In the genomic region with DNA sequence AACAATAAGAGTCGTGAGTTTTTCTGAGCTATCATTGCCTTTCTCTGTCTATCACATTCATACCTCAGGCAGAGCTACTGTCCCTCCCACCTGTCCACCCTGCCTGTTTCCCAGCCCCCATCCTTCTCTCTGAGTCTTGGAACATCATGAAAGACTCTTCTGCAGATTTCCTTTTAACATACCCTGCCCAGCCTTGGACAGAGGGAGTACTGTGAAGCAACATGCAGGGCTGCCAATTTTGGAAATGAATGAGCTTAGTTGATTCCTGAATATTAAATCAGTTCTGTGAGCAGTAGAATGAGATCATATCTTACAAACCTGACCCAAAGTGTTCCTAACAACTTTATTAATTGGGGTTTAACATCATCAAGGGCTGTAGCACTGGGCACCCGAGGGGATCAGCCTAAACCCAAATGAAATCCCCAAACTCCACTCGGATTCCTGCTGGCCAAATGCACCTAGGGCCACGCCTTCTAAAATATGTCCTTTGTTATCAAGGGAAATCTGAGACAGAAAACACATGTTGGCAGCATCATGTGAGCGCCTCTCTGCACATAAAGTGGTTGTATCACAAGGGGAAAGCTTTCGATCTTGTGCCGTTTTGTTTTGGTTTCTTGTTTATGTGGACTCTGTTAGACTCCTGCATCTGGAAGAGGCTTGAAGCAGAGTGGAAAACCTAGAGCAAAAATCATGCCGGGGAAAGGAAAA, we compare ENCODE assay signal across 11 cellular contexts.
DNase-seq lines count a peak whose midpoint lies in the region; TF ChIP-seq lines count a peak whose summit lies in the region.
"Had no signal": no experiment of that assay in that cellular context is flagged by ENCODE, and none has a peak within 500 bp of the region (broad histone marks: within the 10 kb centered on the region; RNA-seq: fewer than 3 reads in every experiment).

No MANE protein-coding gene starts in this region.

- no peaks in the 10 kb centered on the region for H3K9me3 Mint-ChIP-seq in progenitor cell of endocrine pancreas (ENCODE audit: low read depth)

- peak; percentile 21 for DNase-seq in EH (ENCODE audit: low read depth)
- peak; percentile 33 for DNase-seq in NCI-H2029 treated with DMSO at 0.1 percent for 48 hours (lab: John Stamatoyannopoulos, UW)
- no peak for DNase-seq in brain microvascular endothelial cell
- DNase-seq in COLO668 (lab: John Stamatoyannopoulos, UW; ENCODE audit: unreplicated experiment): no peak
- no peak for DNase-seq in adrenal gland
- no peak for DNase-seq in progenitor cell of endocrine pancreas (ENCODE audit: low spot score, unreplicated experiment)
- no peak for DNase-seq in activated CD4-positive, alpha-beta T cell treated with anti-CD3 and anti-CD28 coated beads, Interleukin-2, amount 50 U/mL, for 48 hours
- DNase-seq: activated CD4-positive, alpha-beta T cell treated with anti-CD3 and anti-CD28 coated beads, Interleukin-2, amount 50 U/mL, for 4 hours had no signal

- H3K4me3 Mint-ChIP-seq in progenitor cell of endocrine pancreas (ENCODE audit: low read depth): no peak overlapping the region

- H3K36me3 Mint-ChIP-seq in progenitor cell of endocrine pancreas (ENCODE audit: insufficient read depth): no peaks in the 10 kb centered on the region

- H3K27ac ChIP-seq in brain microvascular endothelial cell: no peak overlapping the region
- H3K27ac ChIP-seq in parathyroid adenoma: no peak overlapping the region
- no peak overlapping the region for H3K27ac ChIP-seq in adrenal gland
- H3K27ac ChIP-seq: SJSA1 had no signal

- peaks cover 6% of the 10 kb centered on the region for H3K27me3 Mint-ChIP-seq in progenitor cell of endocrine pancreas

- H3K27me3 ChIP-seq in brain microvascular endothelial cell (replicated peaks) (no peaks in the 10 kb centered on the region), parathyroid adenoma (ENCODE audit: control insufficient read depth, insufficient read depth, low read length) (no peaks in the 10 kb centered on the region), adrenal gland (no peaks in the 10 kb centered on the region)
- H3K27me3 ChIP-seq: SJSA1 had no signal

- H3K27ac Mint-ChIP-seq in progenitor cell of endocrine pancreas: no peak overlapping the region

- WGBS in adrenal gland, 4 donors: 56 to 68% (median 63%) methylated on average over 8 of the region's 8 CpGs

- no peak overlapping the region for H3K9ac ChIP-seq in parathyroid adenoma

- H3K36me3 ChIP-seq in brain microvascular endothelial cell (replicated peaks) (no peaks in the 10 kb centered on the region), parathyroid adenoma (ENCODE audit: control insufficient read depth, insufficient read depth, low read length) (no peaks in the 10 kb centered on the region), adrenal gland (replicated peaks in 1 of 2) (no peaks in the 10 kb centered on the region)
- H3K36me3 ChIP-seq: HAP-1, SJSA1 had no signal

- H3K4me1 Mint-ChIP-seq in progenitor cell of endocrine pancreas (ENCODE audit: low read depth): peaks cover 3% of the 10 kb centered on the region

- H2AFZ ChIP-seq in parathyroid adenoma: peak overlapping the region; percentile 11

- TF ChIP-seq CTCF in brain microvascular endothelial cell (IDR thresholded peaks at IDR 0.05; ENCODE audit: low read depth, low read length, missing control alignments) (no peak), parathyroid adenoma (IDR thresholded peaks at IDR 0.05) (no peak), adrenal gland (IDR thresholded peaks at IDR 0.05) (no peak), progenitor cell of endocrine pancreas (IDR thresholded peaks at IDR 0.05; ENCODE audit: unreplicated experiment) (no peak)

- H3K4me2 ChIP-seq in parathyroid adenoma (ENCODE audit: low read length): peak overlapping the region; percentile 57

- H3K4me1 ChIP-seq in parathyroid adenoma: no peaks in the 10 kb centered on the region
- H3K4me1 ChIP-seq in adrenal gland (replicated peaks in 1 of 2): no peaks in the 10 kb centered on the region
- H3K4me1 ChIP-seq: HAP-1, SJSA1 had no signal

- peak overlapping the region; percentile 20 for H3K4me3 ChIP-seq in brain microvascular endothelial cell (ENCODE audit: low read depth, low read length)
- peak overlapping the region; percentile 48 for H3K4me3 ChIP-seq in parathyroid adenoma (ENCODE audit: low read depth, low read length)
- no peak overlapping the region for H3K4me3 ChIP-seq in adrenal gland
- H3K4me3 ChIP-seq: HAP-1, SJSA1 had no signal

- H3K9me3 ChIP-seq in parathyroid adenoma (ENCODE audit: control insufficient read depth, low read length) (no peaks in the 10 kb centered on the region), adrenal gland (replicated peaks in 1 of 3) (no peaks in the 10 kb centered on the region)
- H3K9me3 ChIP-seq: HAP-1, SJSA1 had no signal

- no peaks in the 10 kb centered on the region for H3K79me2 ChIP-seq in parathyroid adenoma

- TF ChIP-seq POLR2A in adrenal gland (IDR thresholded peaks at IDR 0.05): no peak

- intact Hi-C loops in adrenal gland (cut with DNase I): no loop called here

- in situ Hi-C loops in brain microvascular endothelial cell (cut with HindIII; ENCODE audit: low pct_ligation_motif_present, low sequenced_read_pairs): no loop called here

Comparison
In these comparisons a context has a peak if more than half of its experiments do, and no peak if none do; other contexts are left out.
1. DNase-seq: peak in EH (single experiment) and NCI-H2029 treated with DMSO at 0.1 percent for 48 hours (single experiment); none in brain microvascular endothelial cell (single experiment), COLO668 (single experiment), adrenal gland (0 of 7), progenitor cell of endocrine pancreas (single experiment) and activated CD4-positive, alpha-beta T cell treated with anti-CD3 and anti-CD28 coated beads, Interleukin-2, amount 50 U/mL, for 48 hours (0 of 2).
2. H3K4me3 ChIP-seq: peak in brain microvascular endothelial cell (single experiment) and parathyroid adenoma (single experiment); none in adrenal gland (0 of 4).